36 cellular contexts compared by ENCODE assay signal in genomic region chr6:36298037-36298436, GRCh38. TPM values are rescaled to one million over a fixed set of nuclear protein-coding genes. Genes with fewer than 3 reads are reported as not detected.
"Had no signal": no experiment of that assay in that cellular context is flagged by ENCODE, and none has a peak within 500 bp of the region (broad histone marks: within the 10 kb centered on the region; RNA-seq: fewer than 3 reads in every experiment).

No MANE protein-coding gene starts in this region.

- H3K36me3 ChIP-seq: adrenal gland, ascending aorta, brain microvascular endothelial cell, breast epithelium, cardiac muscle cell had no signal

- DNase-seq: activated effector memory CD4-positive, alpha-beta T cell treated with anti-CD3 and anti-CD28 coated beads, Interleukin-2, amount 50 U/mL, for 16 hours; activated effector memory CD4-positive, alpha-beta T cell treated with Interleukin-2 at 50 U/mL for 16 hours; activated gamma-delta T cell; activated gamma-delta T cell treated with Interleukin-2 at 50 U/mL for 16 hours; activated naive CD4-positive, alpha-beta T cell; activated naive CD4-positive, alpha-beta T cell treated with anti-CD3 and anti-CD28 coated beads for 36 hours; activated naive CD4-positive, alpha-beta T cell treated with anti-CD3 and anti-CD28 coated beads, Interleukin-2, amount 10 ng/mL, durations not matched to agents 7 days and 5 days; activated naive CD4-positive, alpha-beta T cell treated with anti-CD3 and anti-CD28 coated beads, Interleukin-2, amount 50 U/mL, for 16 hours; activated naive CD8-positive, alpha-beta T cell treated with anti-CD3 and anti-CD28 coated beads for 36 hours; activated naive CD8-positive, alpha-beta T cell treated with anti-CD3 and anti-CD28 coated beads, Interleukin-2, amount 10 ng/mL, durations not matched to agents 7 days and 5 days; activated naive CD8-positive, alpha-beta T cell treated with anti-CD3 and anti-CD28 coated beads, Interleukin-2, amount 50 U/mL, for 24 hours; activated T-cell treated with anti-CD3 and anti-CD28 coated beads, Interleukin-2, amount 50 U/mL, for 1 hour; activated T-cell treated with anti-CD3 and anti-CD28 coated beads, Interleukin-2, amount 50 U/mL, for 24 hours; activated T-cell treated with anti-CD3 and anti-CD28 coated beads, Interleukin-2, amount 50 U/mL, for 4 hours; activated T-cell treated with anti-CD3 and anti-CD28 coated beads, Interleukin-2, amount 50 U/mL, for 48 hours; activated T-cell treated with anti-CD3 and anti-CD28 coated beads, Interleukin-2, amount 50 U/mL, for 72 hours; adrenal gland; amniotic stem cell; aorta; body of pancreas; brain microvascular endothelial cell; caudate nucleus; central memory CD4-positive, alpha-beta T cell; cerebellar nuclear complex had no signal

- ATAC-seq: activated naive CD4-positive, alpha-beta T cell treated with anti-CD3 and anti-CD28 coated beads, Interleukin-2, amount 50 U/mL, for 72 hours; activated naive CD8-positive, alpha-beta T cell treated with anti-CD3 and anti-CD28 coated beads, Interleukin-2, amount 50 U/mL, for 24 hours; activated T-cell treated with anti-CD3 and anti-CD28 coated beads, Interleukin-2, amount 50 U/mL, for 4 hours; activated T-cell treated with anti-CD3 and anti-CD28 coated beads, Interleukin-2, amount 50 U/mL, for 72 hours; activated T-helper 17 cell treated with anti-CD3 and anti-CD28 coated beads, Interleukin-2, amount 50 U/mL, for 72 hours; body of pancreas had no signal

- H3K4me3 ChIP-seq: adrenal gland, ascending aorta, body of pancreas, breast epithelium, cardiac muscle cell had no signal

- H3K4me1 ChIP-seq: body of pancreas, breast epithelium had no signal

- FAIRE-seq: astrocyte, bronchial epithelial cell had no signal

- H3K27ac ChIP-seq: adrenal gland, ascending aorta, body of pancreas, brain microvascular endothelial cell, breast epithelium, cardiac muscle cell had no signal

- H3K27me3 ChIP-seq: adrenal gland, ascending aorta, breast epithelium, cardiac muscle cell had no signal

- H3K9me3 ChIP-seq: adrenal gland, ascending aorta, body of pancreas, breast epithelium had no signal

RNA-seq across cellular contexts. Expression of gene PNPLA1, which starts 28.2 kb away (rescaled TPM):
- total RNA-seq: activated naive CD4-positive, alpha-beta T cell treated with anti-CD3 and anti-CD28 coated beads for 36 hours; activated naive CD4-positive, alpha-beta T cell treated with anti-CD3 and anti-CD28 coated beads, Interleukin-2, amount 50 U/mL, for 72 hours; activated naive CD8-positive, alpha-beta T cell treated with anti-CD3 and anti-CD28 coated beads for 36 hours; activated naive CD8-positive, alpha-beta T cell treated with anti-CD3 and anti-CD28 coated beads, Interleukin-2, amount 10 ng/mL, durations not matched to agents 7 days and 5 days; activated T-cell treated with anti-CD3 and anti-CD28 coated beads, Interleukin-2, amount 50 U/mL, for 72 hours; activated T-helper 1 cell treated with anti-CD3 and anti-CD28 coated beads, Interleukin-12 subunit alpha, Interleukin-12 subunit beta, Interleukin-2, Interleukin-4 antibody, amounts not matched to agents 30 ng/mL and 10 ng/mL and 1 ng/mL, durations not matched to agents 14 hours and 24 hours and 36 hours; activated T-helper 17 cell treated with anti-CD3 and anti-CD28 coated beads, Interleukin-2, amount 50 U/mL, for 72 hours; activated T-helper 2 cell treated with anti-CD3 and anti-CD28 coated beads, Interferon-gamma antibody, Interleukin-2, Interleukin-4, amounts not matched to agents 10 μg/mL and 5 μg/mL and 100 μg/mL, durations not matched to agents 14 hours and 24 hours and 36 hours; ascending aorta; astrocyte; body of pancreas; breast epithelium; cardiac muscle cell; cardiac septum; cerebellum; chondrocyte had no signal
- polyA plus RNA-seq: cardiac muscle cell had no signal

RNA-seq across cellular contexts. Expression of gene BNIP5, which starts 38.7 kb away (rescaled TPM):
- total RNA-seq: activated naive CD4-positive, alpha-beta T cell treated with anti-CD3 and anti-CD28 coated beads for 36 hours; activated naive CD4-positive, alpha-beta T cell treated with anti-CD3 and anti-CD28 coated beads, Interleukin-2, amount 50 U/mL, for 72 hours; activated naive CD8-positive, alpha-beta T cell treated with anti-CD3 and anti-CD28 coated beads for 36 hours; activated naive CD8-positive, alpha-beta T cell treated with anti-CD3 and anti-CD28 coated beads, Interleukin-2, amount 10 ng/mL, durations not matched to agents 7 days and 5 days; activated T-cell treated with anti-CD3 and anti-CD28 coated beads, Interleukin-2, amount 50 U/mL, for 4 hours; activated T-cell treated with anti-CD3 and anti-CD28 coated beads, Interleukin-2, amount 50 U/mL, for 72 hours; activated T-helper 1 cell treated with anti-CD3 and anti-CD28 coated beads, Interleukin-12 subunit alpha, Interleukin-12 subunit beta, Interleukin-2, Interleukin-4 antibody, amounts not matched to agents 30 ng/mL and 10 ng/mL and 1 ng/mL, durations not matched to agents 14 hours and 24 hours and 36 hours; activated T-helper 17 cell treated with anti-CD3 and anti-CD28 coated beads, Interleukin-2, amount 50 U/mL, for 72 hours; activated T-helper 2 cell treated with anti-CD3 and anti-CD28 coated beads, Interferon-gamma antibody, Interleukin-2, Interleukin-4, amounts not matched to agents 10 μg/mL and 5 μg/mL and 100 μg/mL, durations not matched to agents 14 hours and 24 hours and 36 hours; adrenal gland; aorta; ascending aorta; astrocyte; bronchial epithelial cell; cardiac septum; cerebellum; chondrocyte had no signal
- polyA plus RNA-seq: cardiac muscle cell had no signal
